In genomic region chr19:16076154-16076957, GRCh38 we compare ENCODE assay signal across 8 cellular contexts. TPM values are rescaled to one million over a fixed set of nuclear protein-coding genes. Genes with fewer than 3 reads are reported as not detected.
DNase-seq lines count a peak whose midpoint lies in the region; ATAC-seq, FAIRE-seq and TF ChIP-seq lines count a peak whose summit lies in the region.

TPM4 (plus strand) TSS chr19:16076495; CDS start chr19:16076566, 71 bp downstream.

- no peaks in the 10 kb centered on the region for H3K27me3 ChIP-seq in iPS-15b (ENCODE audit: control insufficient read depth, insufficient read depth, low read length)

- peak; percentile 79 for TF ChIP-seq POLR2A in H54 (IDR thresholded peaks at IDR 0.05; ENCODE audit: low read depth, low read length)

- peaks cover 3% of the 10 kb centered on the region for H3K27me3 Mint-ChIP-seq in brain

- H3K4me3 ChIP-seq in iPS-15b (ENCODE audit: low read depth, low read length) (peak within 1 kb of the TSS; percentile 82), skeletal muscle cell (ENCODE audit: low read depth, low read length) (peak within 1 kb of the TSS; percentile 77)

- TF ChIP-seq CTCF in brain (conservative IDR thresholded peaks at IDR 0.05): no peak

- H3K36me3 ChIP-seq in iPS-15b (ENCODE audit: control insufficient read depth, insufficient read depth, low read length): peaks cover 7% of the 10 kb centered on the region

- H3K4me1 Mint-ChIP-seq in brain: peaks cover 55% of the 10 kb centered on the region

- H3K36me3 Mint-ChIP-seq in brain: peaks cover 12% of the 10 kb centered on the region

- no peak for ATAC-seq in GM21528 (IDR thresholded peaks at IDR 0.05; ENCODE audit: low FRiP score, unreplicated experiment)

- peak; percentile 68 for DNase-seq in GM04503 (ENCODE audit: low read depth)
- DNase-seq in H54 (ENCODE audit: insufficient read length, low spot score): peak; percentile 75
- DNase-seq in NAMALWA (ENCODE audit: low spot score): peak; percentile 65
- DNase-seq in UCSD-AML1 (lab: John Stamatoyannopoulos, UW; ENCODE audit: unreplicated experiment): peak; percentile 95
- DNase-seq in skeletal muscle cell (ENCODE audit: low read depth): peak; percentile 92

- peak within 1 kb of the TSS; percentile 92 to 98 (median 97) for H3K27ac Mint-ChIP-seq in brain

- no peak for FAIRE-seq in H54 (lab: Jason Lieb, UNC)

- H3K4me3 Mint-ChIP-seq in brain: peak within 1 kb of the TSS; percentile 81 to 93 (median 86)

- no peaks in the 10 kb centered on the region for H3K9me3 ChIP-seq in iPS-15b (ENCODE audit: control insufficient read depth, insufficient read depth, low read length)

- H3K9me3 Mint-ChIP-seq in brain: peaks cover 0 to 5% (median 0%) of the 10 kb centered on the region in 5 experiments

- peak within 1 kb of the TSS; percentile 97 for H3K9ac ChIP-seq in iPS-15b (ENCODE audit: low read depth, low read length)

- H3K4me1 ChIP-seq in iPS-15b (ENCODE audit: control insufficient read depth, insufficient read depth, low read length): peaks cover 20% of the 10 kb centered on the region

RNA-seq across cellular contexts. Expression of gene TPM4, which starts in this region (rescaled TPM):
- polyA plus RNA-seq in brain (ENCODE audit: insufficient read depth, low read depth, low replicate concordance): 171 TPM
